ENCODE assay signal across 28 cellular contexts in genomic region chr5:172915514-172915913, GRCh38.
"Had no signal": no experiment of that assay in that cellular context is flagged by ENCODE, and none has a peak within 500 bp of the region (broad histone marks: within the 10 kb centered on the region; RNA-seq: fewer than 3 reads in every experiment).

No MANE protein-coding gene starts in this region.

- H3K9me3 Mint-ChIP-seq: activated B cell treated with CpG ODN at 0.5 μM for 24 hours; activated CD4-positive, alpha-beta T cell treated with anti-CD3 and anti-CD28 coated beads, Interleukin-2, amount 10 ng/mL, durations not matched to agents 24 days and 14 days; activated naive CD4-positive, alpha-beta T cell treated with anti-CD3 and anti-CD28 coated beads, Interleukin-2, amount 50 U/mL, for 72 hours; activated naive CD8-positive, alpha-beta T cell treated with anti-CD3 and anti-CD28 coated beads, Interleukin-2, amount 50 U/mL, for 24 hours; activated T-cell treated with anti-CD3 and anti-CD28 coated beads, Interleukin-2, amount 50 U/mL, for 24 hours; activated T-helper 1 cell treated with anti-CD3 and anti-CD28 coated beads, Interleukin-12 subunit alpha, Interleukin-12 subunit beta, Interleukin-2, Interleukin-4 antibody, amounts not matched to agents 30 ng/mL and 10 ng/mL and 1 ng/mL, durations not matched to agents 14 hours and 24 hours and 36 hours had no signal

- H3K27me3 Mint-ChIP-seq: activated B cell treated with CpG ODN at 0.5 μM for 24 hours; activated CD4-positive, alpha-beta T cell treated with anti-CD3 and anti-CD28 coated beads, Interleukin-2, amount 10 ng/mL, durations not matched to agents 24 days and 14 days; activated CD8-positive, alpha-beta memory T cell treated with anti-CD3 and anti-CD28 coated beads, Interleukin-2, amount 10 ng/mL, durations not matched to agents 7 days and 5 days; activated naive CD8-positive, alpha-beta T cell treated with anti-CD3 and anti-CD28 coated beads, Interleukin-2, amount 50 U/mL, for 24 hours; activated T-cell treated with anti-CD3 and anti-CD28 coated beads, Interleukin-2, amount 50 U/mL, for 24 hours had no signal

- H3K9me3 ChIP-seq: ascending aorta, body of pancreas had no signal

- H3K27me3 ChIP-seq: ascending aorta, body of pancreas had no signal

- H3K27ac Mint-ChIP-seq: activated B cell treated with CpG ODN at 0.5 μM for 24 hours; activated CD4-positive, alpha-beta T cell treated with anti-CD3 and anti-CD28 coated beads, Interleukin-2, amount 10 ng/mL, durations not matched to agents 24 days and 14 days; activated CD8-positive, alpha-beta memory T cell treated with anti-CD3 and anti-CD28 coated beads, Interleukin-2, amount 10 ng/mL, durations not matched to agents 7 days and 5 days; activated naive CD8-positive, alpha-beta T cell treated with anti-CD3 and anti-CD28 coated beads, Interleukin-2, amount 50 U/mL, for 24 hours; activated T-cell treated with anti-CD3 and anti-CD28 coated beads, Interleukin-2, amount 50 U/mL, for 24 hours; activated T-helper 1 cell treated with anti-CD3 and anti-CD28 coated beads, Interleukin-12 subunit alpha, Interleukin-12 subunit beta, Interleukin-2, Interleukin-4 antibody, amounts not matched to agents 30 ng/mL and 10 ng/mL and 1 ng/mL, durations not matched to agents 14 hours and 24 hours and 36 hours had no signal

- DNase-seq: activated B cell treated with CpG ODN at 0.5 μM for 24 hours; activated CD4-positive, alpha-beta T cell treated with anti-CD3 and anti-CD28 coated beads for 1 hour; activated CD4-positive, alpha-beta T cell treated with anti-CD3 and anti-CD28 coated beads, Interleukin-2, amount 10 ng/mL, durations not matched to agents 24 days and 14 days; activated CD4-positive, alpha-beta T cell treated with anti-CD3 and anti-CD28 coated beads, Interleukin-2, amount 50 U/mL, for 48 hours; activated CD8-positive, alpha-beta memory T cell treated with anti-CD3 and anti-CD28 coated beads, Interleukin-2, amount 10 ng/mL, durations not matched to agents 7 days and 5 days; activated effector memory CD4-positive, alpha-beta T cell treated with anti-CD3 and anti-CD28 coated beads, Interleukin-2, amount 50 U/mL, for 16 hours; activated naive CD4-positive, alpha-beta T cell treated with Interleukin-2 at 50 U/mL for 16 hours; activated naive CD8-positive, alpha-beta T cell treated with anti-CD3 and anti-CD28 coated beads, Interleukin-2, amount 50 U/mL, for 24 hours; activated T-cell treated with anti-CD3 and anti-CD28 coated beads, Interleukin-2, amount 50 U/mL, for 24 hours; amniotic stem cell; body of pancreas; KG1; NCI-H1092; NCI-H1417 treated with DMSO at 0.1 percent for 48 hours; NCI-H1694; NCI-H2029; NCI-H2107; NCI-H510A treated with DMSO at 0.1 percent for 48 hours; NCI-H69; NK-92 treated with Interleukin-12 subunit alpha and Interleukin-12 subunit beta, amount 100 ng/mL, for 24 hours; OCI-M1; SIG-M5; T-helper 2 cell; T1000 had no signal

- H3K4me3 Mint-ChIP-seq: activated B cell treated with CpG ODN at 0.5 μM for 24 hours; activated CD4-positive, alpha-beta T cell treated with anti-CD3 and anti-CD28 coated beads, Interleukin-2, amount 10 ng/mL, durations not matched to agents 24 days and 14 days; activated CD8-positive, alpha-beta memory T cell treated with anti-CD3 and anti-CD28 coated beads, Interleukin-2, amount 10 ng/mL, durations not matched to agents 7 days and 5 days; activated naive CD8-positive, alpha-beta T cell treated with anti-CD3 and anti-CD28 coated beads, Interleukin-2, amount 50 U/mL, for 24 hours; activated T-cell treated with anti-CD3 and anti-CD28 coated beads, Interleukin-2, amount 50 U/mL, for 24 hours; activated T-helper 1 cell treated with anti-CD3 and anti-CD28 coated beads, Interleukin-12 subunit alpha, Interleukin-12 subunit beta, Interleukin-2, Interleukin-4 antibody, amounts not matched to agents 30 ng/mL and 10 ng/mL and 1 ng/mL, durations not matched to agents 14 hours and 24 hours and 36 hours had no signal

- H3K27ac ChIP-seq: body of pancreas had no signal

- H3K4me1 ChIP-seq: body of pancreas had no signal

- H3K4me3 ChIP-seq: ascending aorta, body of pancreas had no signal

- ATAC-seq: activated CD8-positive, alpha-beta memory T cell treated with anti-CD3 and anti-CD28 coated beads, Interleukin-2, amount 10 ng/mL, durations not matched to agents 7 days and 5 days; activated naive CD4-positive, alpha-beta T cell treated with anti-CD3 and anti-CD28 coated beads, Interleukin-2, amount 50 U/mL, for 72 hours; activated naive CD8-positive, alpha-beta T cell treated with anti-CD3 and anti-CD28 coated beads, Interleukin-2, amount 50 U/mL, for 24 hours; body of pancreas; Panc1 had no signal

- H3K36me3 Mint-ChIP-seq: activated CD8-positive, alpha-beta memory T cell treated with anti-CD3 and anti-CD28 coated beads, Interleukin-2, amount 10 ng/mL, durations not matched to agents 7 days and 5 days; activated naive CD4-positive, alpha-beta T cell treated with anti-CD3 and anti-CD28 coated beads, Interleukin-2, amount 50 U/mL, for 72 hours had no signal
